In the genomic region with DNA sequence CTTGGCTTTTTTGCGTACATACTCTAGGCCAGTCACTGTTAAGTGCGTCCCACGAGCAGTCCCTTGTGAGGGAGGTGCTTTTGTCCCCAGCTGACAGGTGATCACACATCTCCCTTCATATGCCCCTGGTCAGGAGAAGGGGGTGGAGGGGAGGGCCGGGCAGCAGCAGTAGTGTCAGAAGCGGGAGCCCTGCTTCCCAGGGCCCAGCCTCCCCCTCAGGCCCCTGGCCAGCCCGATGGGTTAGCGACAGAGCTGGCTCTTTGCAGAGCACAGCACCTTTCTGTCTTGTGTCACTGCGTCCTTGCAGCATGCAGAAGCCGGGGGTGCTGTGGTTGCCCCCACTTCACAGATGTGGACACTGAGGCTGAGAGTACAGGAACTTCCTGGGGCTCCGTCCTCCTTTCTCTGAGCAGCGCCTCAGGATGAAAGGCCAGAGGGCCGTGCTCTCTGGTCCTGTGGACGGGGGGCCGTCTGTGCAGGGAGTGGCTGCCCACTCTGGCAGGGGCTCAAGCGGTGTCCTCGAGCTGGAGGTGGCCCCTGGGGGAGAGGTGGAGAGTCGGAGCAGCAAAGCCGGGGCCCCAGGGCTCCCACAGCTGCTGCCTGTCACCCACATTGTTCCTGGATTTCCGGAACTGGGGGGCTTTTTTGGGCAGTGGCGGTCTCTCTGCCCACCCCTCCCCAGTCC, we compare ENCODE assay signal across 12 cellular contexts. TPM values are rescaled to one million over a fixed set of nuclear protein-coding genes. Genes with fewer than 3 reads are reported as not detected.
DNase-seq lines count a peak whose midpoint lies in the region; ATAC-seq, FAIRE-seq and TF ChIP-seq lines count a peak whose summit lies in the region.
"Had no signal": no experiment of that assay in that cellular context is flagged by ENCODE, and none has a peak within 500 bp of the region (broad histone marks: within the 10 kb centered on the region; RNA-seq: fewer than 3 reads in every experiment).

No MANE protein-coding gene starts in this region.

- ATAC-seq in lower lobe of right lung (no peak), GM21737 (IDR thresholded peaks at IDR 0.05; ENCODE audit: unreplicated experiment) (no peak)
- ATAC-seq: PC-3 had no signal

- peak; percentile 20 for DNase-seq in GM12891 (ENCODE audit: insufficient read length, low spot score)
- DNase-seq in RWPE1 (ENCODE audit: low spot score): no peak
- peak; percentile 40 for DNase-seq in lower lobe of right lung
- DNase-seq in posterior vena cava (ENCODE audit: low spot score): peak; percentile 67
- no peak for DNase-seq in LoVo (ENCODE audit: low spot score)
- no peak for DNase-seq in middle frontal gyrus (ENCODE audit: extremely low spot score, low spot score)
- DNase-seq: CD4-positive, alpha-beta T cell; EL; NCI-H2029; NCI-H748 treated with DMSO at 0.1 percent for 48 hours; PC-3 had no signal

- no peaks in the 10 kb centered on the region for H3K27me3 ChIP-seq in lower lobe of right lung (ENCODE audit: low read depth)

- POLR2A ChIA-PET in RWPE1 (lab: Yijun Ruan, JAX; ENCODE audit: low non-redundant PET): interaction anchor here (0.5 kb wide), 1 partner anchor 343 kb away, joined by 8 read pairs; no protein-coding TSS in a partner anchor

- TF ChIP-seq CTCF in RWPE1 (conservative IDR thresholded peaks at IDR 0.05; ENCODE audit: low read depth): no peak
- no peak for TF ChIP-seq CTCF in lower lobe of right lung (IDR thresholded peaks at IDR 0.05)

- no peak for FAIRE-seq in GM12891 (lab: Jason Lieb, UNC)

- intact Hi-C loops in lower lobe of right lung (cut with DNase I): no loop called here
- intact Hi-C loops in posterior vena cava (cut with DNase I): no loop called here

- CTCF ChIA-PET in RWPE1 (lab: Yijun Ruan, JAX): interaction anchor here (0.5 to 1.7 kb wide), 10 partner anchors 20 to 1743 kb away, joined by 3 to 12 read pairs (median 3); no protein-coding TSS in a partner anchor

- no peaks in the 10 kb centered on the region for H3K9me3 ChIP-seq in lower lobe of right lung

- peaks cover 26% of the 10 kb centered on the region for H3K36me3 ChIP-seq in lower lobe of right lung

- peaks cover 30% of the 10 kb centered on the region for H3K4me1 ChIP-seq in lower lobe of right lung

- H3K27ac ChIP-seq in RWPE1: peak overlapping the region; percentile 83
- H3K27ac ChIP-seq in lower lobe of right lung: no peak overlapping the region

- no peak for TF ChIP-seq POLR2A in GM12891 (IDR thresholded peaks at IDR 0.05; ENCODE audit: low read depth, low read length)

- H3K4me3 ChIP-seq in lower lobe of right lung: no peak overlapping the region

TF ChIP-seq in GM12891, 5 proteins besides CTCF, POLR2A, EP300 and RAD21:
- TF ChIP-seq POU2F2 (IDR thresholded peaks at IDR 0.05; ENCODE audit: low read depth, low read length) (no peak), POLR2AphosphoS5 (IDR thresholded peaks at IDR 0.05; ENCODE audit: low read depth, low read length) (no peak), PAX5 (IDR thresholded peaks at IDR 0.05; ENCODE audit: insufficient read depth, low read length, severe bottlenecking) (no peak), TAF1 (IDR thresholded peaks at IDR 0.05; ENCODE audit: low read depth, low read length) (no peak), SPI1 (IDR thresholded peaks at IDR 0.05; ENCODE audit: low read depth, low read length) (no peak)

RNA-seq across cellular contexts. Expression of gene TMEM201, which starts 5.9 kb away (rescaled TPM):
- polyA plus RNA-seq in GM12891 (2012; ENCODE audit: low read depth, missing spikeins): 7.1 TPM
- total RNA-seq in lower lobe of right lung (8.2 TPM), posterior vena cava (1 to 10 TPM; 6.1 to 6.9 TPM)

RNA-seq across cellular contexts. Expression of gene SLC25A33, which starts 55.3 kb away (rescaled TPM):
- polyA plus RNA-seq in GM12891 (2012; ENCODE audit: low read depth, missing spikeins): 4.7 TPM
- total RNA-seq in lower lobe of right lung: 3.9 TPM
- total RNA-seq in posterior vena cava: 1 to 10 TPM; 2.3 to 4.5 TPM

RNA-seq across cellular contexts. Expression of gene PIK3CD, which starts 56.9 kb away (rescaled TPM):
- 55.7 TPM for polyA plus RNA-seq in GM12891 (2012; ENCODE audit: low read depth, missing spikeins)
- total RNA-seq in lower lobe of right lung (28.3 TPM), posterior vena cava (1 to 10 TPM; 7.9 to 9.2 TPM)

Comparison
In these comparisons a context has a peak if more than half of its experiments do, and no peak if none do; other contexts are left out.
1. DNase-seq: peak in GM12891 (single experiment), lower lobe of right lung (single experiment) and posterior vena cava (single experiment); none in RWPE1 (single experiment), LoVo (single experiment) and middle frontal gyrus (single experiment).